ENCODE assay signal across 25 cellular contexts in the genomic region with DNA sequence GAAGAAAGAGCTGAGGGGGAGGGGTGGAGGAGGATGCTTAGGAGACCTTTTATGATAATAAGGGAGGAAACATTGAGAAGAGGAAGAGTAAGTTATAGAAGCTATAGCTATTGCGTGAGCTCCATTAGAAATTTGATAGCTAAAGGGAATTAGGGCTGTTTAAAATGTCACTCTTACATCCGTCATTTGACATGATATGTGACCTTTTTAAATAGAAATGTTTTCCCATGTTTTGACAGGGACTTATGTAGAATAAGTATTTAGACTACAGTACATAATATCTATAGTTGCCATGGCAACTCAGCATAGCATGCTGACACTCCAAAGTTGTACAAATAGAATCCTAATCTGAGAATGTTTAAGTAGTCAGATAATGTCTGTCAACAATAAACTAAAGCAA.
"Had no signal": no experiment of that assay in that cellular context is flagged by ENCODE, and none has a peak within 500 bp of the region (broad histone marks: within the 10 kb centered on the region; RNA-seq: fewer than 3 reads in every experiment).

No MANE protein-coding gene starts in this region.

- H3K36me3 ChIP-seq: left ventricle myocardium inferior, ovary, right atrium auricular region, stomach, suprapubic skin, thoracic aorta, tibial artery, upper lobe of right lung had no signal

- H3K27me3 ChIP-seq: hepatocyte, ovary, right atrium auricular region, stomach, suprapubic skin, tibial artery, upper lobe of right lung had no signal

- H2AFZ ChIP-seq: hepatocyte had no signal

- FAIRE-seq: urothelium cell line had no signal

- H3K4me3 ChIP-seq: hepatocyte, left ventricle myocardium inferior, lung, ovary, right atrium auricular region, skin epidermis, stomach, suprapubic skin, thoracic aorta, tibial artery, upper lobe of right lung had no signal

- DNase-seq: islet precursor cell; left ventricle myocardium inferior; mesendoderm; naive B cell; natural killer cell; nephron progenitor cell; ovary; stimulated activated CD4-positive, alpha-beta T cell treated with anti-CD3 and anti-CD28 coated beads, Interleukin-12 subunit alpha, Interleukin-12 subunit beta, amount 100 ng/mL, for 4 hours; stimulated activated CD4-positive, alpha-beta T cell treated with anti-CD3 and anti-CD28 coated beads, Interleukin-15, amount 100 ng/mL, for 24 hours; stimulated activated CD4-positive, alpha-beta T cell treated with anti-CD3 and anti-CD28 coated beads, Interleukin-2, amount 100 ng/mL, for 24 hours; stimulated activated CD4-positive, alpha-beta T cell treated with anti-CD3 and anti-CD28 coated beads, Interleukin-4, amount 100 ng/mL, for 1 hour; stimulated activated naive B cell treated with anti-CD40 and anti-IgM and Interleukin-4, amounts not matched to agents 10 μg/mL and 1 μg/mL and 100 μg/mL, for 72 hours; stimulated activated naive CD8-positive, alpha-beta T cell treated with anti-CD3 and anti-CD28 coated beads, Interleukin-15, Interleukin-2, amounts not matched to agents 100 U/mL and 50 U/mL, for 24 hours; stomach; tibial artery; trophoblast cell; upper lobe of right lung had no signal

- H3K4me2 ChIP-seq: hepatocyte had no signal

- H3K9me3 ChIP-seq: left ventricle myocardium inferior, ovary, right atrium auricular region, stomach, suprapubic skin, thoracic aorta, tibial artery, upper lobe of right lung had no signal

- H3K79me2 ChIP-seq: hepatocyte had no signal

- H3K4me1 ChIP-seq: left ventricle myocardium inferior, right atrium auricular region, suprapubic skin, tibial artery, upper lobe of right lung had no signal

- ATAC-seq: natural killer cell; sciatic nerve; stimulated activated naive B cell treated with anti-CD40 and anti-IgM and Interleukin-4, amounts not matched to agents 10 μg/mL and 1 μg/mL and 100 μg/mL, for 72 hours; stimulated activated naive CD8-positive, alpha-beta T cell treated with anti-CD3 and anti-CD28 coated beads, Interleukin-15, Interleukin-2, amounts not matched to agents 100 U/mL and 50 U/mL, for 24 hours; upper lobe of right lung had no signal

- H3K27ac ChIP-seq: hepatocyte, left ventricle myocardium inferior, ovary, right atrium auricular region, skin epidermis, stomach, suprapubic skin, thoracic aorta, tibial artery, upper lobe of right lung had no signal
